Comparison of ENCODE assay signal across 30 cellular contexts in the genomic region with DNA sequence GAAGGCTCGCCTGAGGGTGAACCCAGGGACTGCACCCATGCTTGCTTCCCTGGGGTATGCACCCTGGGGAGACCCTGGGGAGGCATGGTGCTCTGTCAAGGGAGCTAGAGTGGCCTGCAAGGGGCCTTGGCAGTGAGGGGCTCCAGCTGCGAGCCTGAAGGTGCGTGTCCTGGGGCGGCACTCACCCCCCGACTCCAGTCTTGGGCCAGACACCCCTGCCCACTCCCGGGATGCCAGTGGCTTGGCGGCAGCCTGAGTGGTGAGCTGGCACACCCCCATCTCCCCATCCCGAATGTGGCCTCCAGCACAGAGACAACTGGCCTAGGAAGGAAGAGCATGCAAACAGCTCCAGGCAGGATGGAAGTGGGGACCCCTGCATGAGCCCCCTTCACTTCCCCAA. TPM values are rescaled to one million over a fixed set of nuclear protein-coding genes. Genes with fewer than 3 reads are reported as not detected.
A peak's percentile ranks its signal among the peaks of the same experiment; 100 is the strongest.
DNase-seq lines count a peak whose midpoint lies in the region; ATAC-seq and TF ChIP-seq lines count a peak whose summit lies in the region.
"Had no signal": no experiment of that assay in that cellular context is flagged by ENCODE, and none has a peak within 500 bp of the region (broad histone marks: within the 10 kb centered on the region; RNA-seq: fewer than 3 reads in every experiment).

No MANE protein-coding gene starts in this region.

- H3K27ac Mint-ChIP-seq in activated T-cell treated with anti-CD3 and anti-CD28 coated beads, Interleukin-2, amount 50 U/mL, for 24 hours: no peak overlapping the region
- no peak overlapping the region for H3K27ac Mint-ChIP-seq in activated T-helper 1 cell treated with anti-CD3 and anti-CD28 coated beads, Interleukin-12 subunit alpha, Interleukin-12 subunit beta, Interleukin-2, Interleukin-4 antibody, amounts not matched to agents 30 ng/mL and 10 ng/mL and 1 ng/mL, durations not matched to agents 14 hours and 24 hours and 36 hours
- no peak overlapping the region for H3K27ac Mint-ChIP-seq in mesothelial cell of epicardium
- H3K27ac Mint-ChIP-seq in activated CD4-positive, alpha-beta memory T cell treated with anti-CD3 and anti-CD28 coated beads for 36 hours: no peak overlapping the region
- H3K27ac Mint-ChIP-seq: activated CD4-positive, alpha-beta T cell treated with anti-CD3 and anti-CD28 coated beads for 36 hours; CD8-positive, alpha-beta T cell; GM23338; stimulated activated naive CD8-positive, alpha-beta T cell treated with anti-CD3 and anti-CD28 coated beads, Interleukin-15, Interleukin-2, amounts not matched to agents 100 ng/mL and 50 ng/mL, for 24 hours had no signal

- H3K9me3 ChIP-seq in skeletal muscle tissue (ENCODE audit: control insufficient read depth in 3 of 3, low read length in 3 of 3): peaks cover 0 to 2% (median 0%) of the 10 kb centered on the region in 3 donors
- H3K9me3 ChIP-seq: ovary, uterus had no signal

- H3K27me3 ChIP-seq in skeletal muscle tissue (ENCODE audit: control insufficient read depth in 3 of 3, insufficient read depth in 3 of 3, low read length in 3 of 3): no peaks in the 10 kb centered on the region
- H3K27me3 ChIP-seq: esophagus muscularis mucosa, foreskin keratinocyte, MG63, ovary, uterus had no signal

- H3K9ac ChIP-seq in skeletal muscle tissue (ENCODE audit: low read depth in 1 of 3, low read length in 3 of 3): peak overlapping the region in 1 of 3 donors; percentile 16

- no peak overlapping the region for H3K4me3 Mint-ChIP-seq in activated T-cell treated with anti-CD3 and anti-CD28 coated beads, Interleukin-2, amount 50 U/mL, for 24 hours
- peak overlapping the region; percentile 45 for H3K4me3 Mint-ChIP-seq in activated T-helper 1 cell treated with anti-CD3 and anti-CD28 coated beads, Interleukin-12 subunit alpha, Interleukin-12 subunit beta, Interleukin-2, Interleukin-4 antibody, amounts not matched to agents 30 ng/mL and 10 ng/mL and 1 ng/mL, durations not matched to agents 14 hours and 24 hours and 36 hours
- H3K4me3 Mint-ChIP-seq in mesothelial cell of epicardium: peak overlapping the region; percentile 70
- no peak overlapping the region for H3K4me3 Mint-ChIP-seq in activated CD4-positive, alpha-beta memory T cell treated with anti-CD3 and anti-CD28 coated beads for 36 hours
- H3K4me3 Mint-ChIP-seq: activated CD4-positive, alpha-beta T cell treated with anti-CD3 and anti-CD28 coated beads for 36 hours; activated naive CD8-positive, alpha-beta T cell treated with anti-CD3 and anti-CD28 coated beads, Interleukin-2, amount 50 U/mL, for 24 hours; stimulated activated naive CD8-positive, alpha-beta T cell treated with anti-CD3 and anti-CD28 coated beads, Interleukin-15, Interleukin-2, amounts not matched to agents 100 ng/mL and 50 ng/mL, for 24 hours had no signal

- H3K27ac ChIP-seq in skeletal muscle tissue (ENCODE audit: low read depth, low read length): peak overlapping the region; percentile 60
- H3K27ac ChIP-seq: foreskin keratinocyte, ovary, uterus had no signal

- no peaks in the 10 kb centered on the region for H3K9me3 Mint-ChIP-seq in activated T-cell treated with anti-CD3 and anti-CD28 coated beads, Interleukin-2, amount 50 U/mL, for 24 hours
- H3K9me3 Mint-ChIP-seq in activated T-helper 1 cell treated with anti-CD3 and anti-CD28 coated beads, Interleukin-12 subunit alpha, Interleukin-12 subunit beta, Interleukin-2, Interleukin-4 antibody, amounts not matched to agents 30 ng/mL and 10 ng/mL and 1 ng/mL, durations not matched to agents 14 hours and 24 hours and 36 hours: peaks cover 8% of the 10 kb centered on the region
- peaks cover 8% of the 10 kb centered on the region for H3K9me3 Mint-ChIP-seq in mesothelial cell of epicardium
- H3K9me3 Mint-ChIP-seq in activated CD4-positive, alpha-beta memory T cell treated with anti-CD3 and anti-CD28 coated beads for 36 hours: peaks cover 8% of the 10 kb centered on the region
- H3K9me3 Mint-ChIP-seq: activated naive CD8-positive, alpha-beta T cell treated with anti-CD3 and anti-CD28 coated beads, Interleukin-2, amount 50 U/mL, for 24 hours; CD8-positive, alpha-beta T cell had no signal

- no peaks in the 10 kb centered on the region for H3K27me3 Mint-ChIP-seq in activated T-cell treated with anti-CD3 and anti-CD28 coated beads, Interleukin-2, amount 50 U/mL, for 24 hours
- H3K27me3 Mint-ChIP-seq in activated T-helper 1 cell treated with anti-CD3 and anti-CD28 coated beads, Interleukin-12 subunit alpha, Interleukin-12 subunit beta, Interleukin-2, Interleukin-4 antibody, amounts not matched to agents 30 ng/mL and 10 ng/mL and 1 ng/mL, durations not matched to agents 14 hours and 24 hours and 36 hours (ENCODE audit: insufficient read depth): no peaks in the 10 kb centered on the region
- no peaks in the 10 kb centered on the region for H3K27me3 Mint-ChIP-seq in mesothelial cell of epicardium (ENCODE audit: low read depth)
- H3K27me3 Mint-ChIP-seq in activated CD4-positive, alpha-beta memory T cell treated with anti-CD3 and anti-CD28 coated beads for 36 hours: no peaks in the 10 kb centered on the region
- H3K27me3 Mint-ChIP-seq: activated CD4-positive, alpha-beta T cell treated with anti-CD3 and anti-CD28 coated beads for 36 hours; naive thymus-derived CD8-positive, alpha-beta T cell had no signal

- H3K4me3 ChIP-seq in skeletal muscle tissue (ENCODE audit: low read length in 3 of 3): no peak overlapping the region
- H3K4me3 ChIP-seq: esophagus muscularis mucosa, GM23338, MG63, ovary, uterus had no signal

- no peak for TF ChIP-seq CTCF in mesothelial cell of epicardium (IDR thresholded peaks at IDR 0.05; ENCODE audit: unreplicated experiment)

- POLR2A ChIA-PET in activated CD4-positive, alpha-beta memory T cell treated with anti-CD3 and anti-CD28 coated beads for 36 hours (lab: Charles Lee): interaction anchor here (1.2 to 1.6 kb wide), 2 partner anchors 12 to 14 kb away, joined by 5 read pairs; a partner anchor contains a TSS

- H3K4me1 ChIP-seq in skeletal muscle tissue (ENCODE audit: control insufficient read depth in 3 of 3, insufficient read depth in 3 of 3, low read length in 3 of 3): peaks cover 9 to 35% (median 19%) of the 10 kb centered on the region in 3 donors
- H3K4me1 ChIP-seq: foreskin keratinocyte had no signal

- DNase-seq in activated T-cell treated with anti-CD3 and anti-CD28 coated beads, Interleukin-2, amount 50 U/mL, for 24 hours: peak; percentile 25
- no peak for DNase-seq in activated T-cell treated with anti-CD3 and anti-CD28 coated beads, Interleukin-2, amount 50 U/mL, for 1 hour
- no peak for DNase-seq in activated T-helper 1 cell treated with anti-CD3 and anti-CD28 coated beads, Interleukin-12 subunit alpha, Interleukin-12 subunit beta, Interleukin-2, Interleukin-4 antibody, amounts not matched to agents 30 ng/mL and 10 ng/mL and 1 ng/mL, durations not matched to agents 14 hours and 24 hours and 36 hours (ENCODE audit: low spot score)
- no peak for DNase-seq in mesothelial cell of epicardium (ENCODE audit: low spot score in 2 of 2, unreplicated experiment in 2 of 2)
- no peak for DNase-seq in activated CD4-positive, alpha-beta memory T cell treated with anti-CD3 and anti-CD28 coated beads for 36 hours
- no peak for DNase-seq in NCI-H345 (lab: John Stamatoyannopoulos, UW)
- DNase-seq: activated CD4-positive, alpha-beta T cell treated with anti-CD3 and anti-CD28 coated beads for 36 hours; activated gamma-delta T cell; activated naive CD8-positive, alpha-beta T cell treated with anti-CD3 and anti-CD28 coated beads, Interleukin-2, amount 50 U/mL, for 24 hours; CD8-positive, alpha-beta T cell; central memory CD4-positive, alpha-beta T cell; foreskin keratinocyte; KBM-7; left ventricle myocardium superior; MG63; naive thymus-derived CD8-positive, alpha-beta T cell; NCI-H1105 treated with DMSO at 0.1 percent for 48 hours; NCI-H187 treated with DMSO at 0.1 percent for 48 hours; NCI-H2171 treated with DMSO at 0.1 percent for 48 hours; NCI-H510A treated with DMSO at 0.1 percent for 48 hours; ovary; retina; RPMI8226; stimulated activated CD8-positive, alpha-beta memory T cell treated with anti-CD3 and anti-CD28 coated beads, Interleukin-4, amount 100 ng/mL, for 48 hours; uterus had no signal

- ATAC-seq in HG02970 (IDR thresholded peaks at IDR 0.05; ENCODE audit: low FRiP score, unreplicated experiment): no peak
- ATAC-seq: activated CD4-positive, alpha-beta T cell treated with anti-CD3 and anti-CD28 coated beads for 36 hours; activated naive CD8-positive, alpha-beta T cell treated with anti-CD3 and anti-CD28 coated beads, Interleukin-2, amount 50 U/mL, for 24 hours; CD8-positive, alpha-beta T cell; foreskin keratinocyte; GM23338; left ventricle myocardium superior; naive thymus-derived CD8-positive, alpha-beta T cell had no signal

- CTCF ChIA-PET in activated CD4-positive, alpha-beta memory T cell treated with anti-CD3 and anti-CD28 coated beads for 36 hours (lab: Charles Lee): interaction anchor here (0.9 to 2.6 kb wide), 4 partner anchors 12 to 22 kb away, joined by 3 to 9 read pairs (median 4); a partner anchor contains a TSS

- intact Hi-C loops in activated T-helper 1 cell treated with anti-CD3 and anti-CD28 coated beads, Interleukin-12 subunit alpha, Interleukin-12 subunit beta, Interleukin-2, Interleukin-4 antibody, amounts not matched to agents 30 ng/mL and 10 ng/mL and 1 ng/mL, durations not matched to agents 14 hours and 24 hours and 36 hours (cut with micrococcal nuclease): loop anchor here (5.0 kb wide), 3 partner anchors 388 to 827 kb away; a partner anchor contains a TSS
- intact Hi-C loops in activated CD4-positive, alpha-beta memory T cell treated with anti-CD3 and anti-CD28 coated beads for 36 hours (cut with micrococcal nuclease): loop anchor here (5.0 kb wide), 2 partner anchors 112 to 267 kb away; no protein-coding TSS in a partner anchor

- H3K4me1 Mint-ChIP-seq in activated T-cell treated with anti-CD3 and anti-CD28 coated beads, Interleukin-2, amount 50 U/mL, for 24 hours (ENCODE audit: low read depth): peaks cover 30% of the 10 kb centered on the region
- H3K4me1 Mint-ChIP-seq in activated T-helper 1 cell treated with anti-CD3 and anti-CD28 coated beads, Interleukin-12 subunit alpha, Interleukin-12 subunit beta, Interleukin-2, Interleukin-4 antibody, amounts not matched to agents 30 ng/mL and 10 ng/mL and 1 ng/mL, durations not matched to agents 14 hours and 24 hours and 36 hours (ENCODE audit: low read depth): peaks cover 17% of the 10 kb centered on the region
- peaks cover 4% of the 10 kb centered on the region for H3K4me1 Mint-ChIP-seq in mesothelial cell of epicardium
- peaks cover 14% of the 10 kb centered on the region for H3K4me1 Mint-ChIP-seq in activated CD4-positive, alpha-beta memory T cell treated with anti-CD3 and anti-CD28 coated beads for 36 hours (ENCODE audit: low read depth)

- H3K36me3 Mint-ChIP-seq in activated T-cell treated with anti-CD3 and anti-CD28 coated beads, Interleukin-2, amount 50 U/mL, for 24 hours (ENCODE audit: low read depth): peaks cover 42% of the 10 kb centered on the region
- peaks cover 16% of the 10 kb centered on the region for H3K36me3 Mint-ChIP-seq in activated T-helper 1 cell treated with anti-CD3 and anti-CD28 coated beads, Interleukin-12 subunit alpha, Interleukin-12 subunit beta, Interleukin-2, Interleukin-4 antibody, amounts not matched to agents 30 ng/mL and 10 ng/mL and 1 ng/mL, durations not matched to agents 14 hours and 24 hours and 36 hours (ENCODE audit: low read depth)
- peaks cover 14% of the 10 kb centered on the region for H3K36me3 Mint-ChIP-seq in mesothelial cell of epicardium
- peaks cover 5% of the 10 kb centered on the region for H3K36me3 Mint-ChIP-seq in activated CD4-positive, alpha-beta memory T cell treated with anti-CD3 and anti-CD28 coated beads for 36 hours

- peaks cover 10 to 24% (median 21%) of the 10 kb centered on the region in 3 donors for H3K36me3 ChIP-seq in skeletal muscle tissue (ENCODE audit: control insufficient read depth in 3 of 3, insufficient read depth in 3 of 3, low read length in 3 of 3)
- H3K36me3 ChIP-seq: ovary, uterus had no signal

RNA-seq across cellular contexts. Expression of a gene that starts 2.6 kb away (rescaled TPM):
- total RNA-seq in activated T-helper 1 cell treated with anti-CD3 and anti-CD28 coated beads, Interleukin-12 subunit alpha, Interleukin-12 subunit beta, Interleukin-2, Interleukin-4 antibody, amounts not matched to agents 30 ng/mL and 10 ng/mL and 1 ng/mL, durations not matched to agents 14 hours and 24 hours and 36 hours: 86.9 and 88.6 TPM in 2 replicates
- total RNA-seq in mesothelial cell of epicardium (82.2 to 84.5 TPM (median 83.9 TPM) in 3 replicates), skeletal muscle tissue (28.7 TPM)
- total RNA-seq in activated CD4-positive, alpha-beta memory T cell treated with anti-CD3 and anti-CD28 coated beads for 36 hours: 10 to 100 TPM; 77.2 to 77.6 TPM

RNA-seq across cellular contexts. Expression of a gene that starts 13.6 kb away (rescaled TPM):
- total RNA-seq in activated T-helper 1 cell treated with anti-CD3 and anti-CD28 coated beads, Interleukin-12 subunit alpha, Interleukin-12 subunit beta, Interleukin-2, Interleukin-4 antibody, amounts not matched to agents 30 ng/mL and 10 ng/mL and 1 ng/mL, durations not matched to agents 14 hours and 24 hours and 36 hours: 137 and 151 TPM in 2 replicates
- total RNA-seq in mesothelial cell of epicardium (95.4 to 102 TPM (median 97.2 TPM) in 3 replicates), skeletal muscle tissue (60.5 TPM)
- total RNA-seq in activated CD4-positive, alpha-beta memory T cell treated with anti-CD3 and anti-CD28 coated beads for 36 hours: 10 to 100 TPM; 87.6 to 96.0 TPM

RNA-seq across cellular contexts. Expression of a gene that starts 58.3 kb away (rescaled TPM):
- 46.7 and 48.7 TPM in 2 replicates for total RNA-seq in activated T-helper 1 cell treated with anti-CD3 and anti-CD28 coated beads, Interleukin-12 subunit alpha, Interleukin-12 subunit beta, Interleukin-2, Interleukin-4 antibody, amounts not matched to agents 30 ng/mL and 10 ng/mL and 1 ng/mL, durations not matched to agents 14 hours and 24 hours and 36 hours
- total RNA-seq in mesothelial cell of epicardium: 200 to 205 TPM (median 204 TPM) in 3 replicates
- 98.1 TPM for total RNA-seq in skeletal muscle tissue
- 10 to 100 TPM; 43.0 to 44.4 TPM for total RNA-seq in activated CD4-positive, alpha-beta memory T cell treated with anti-CD3 and anti-CD28 coated beads for 36 hours

Comparison
In these comparisons a context has a peak if more than half of its experiments do, and no peak if none do; other contexts are left out.
1. H3K4me3 Mint-ChIP-seq: peak in activated T-helper 1 cell treated with anti-CD3 and anti-CD28 coated beads, Interleukin-12 subunit alpha, Interleukin-12 subunit beta, Interleukin-2, Interleukin-4 antibody, amounts not matched to agents 30 ng/mL and 10 ng/mL and 1 ng/mL, durations not matched to agents 14 hours and 24 hours and 36 hours (single experiment) and mesothelial cell of epicardium (single experiment); none in activated T-cell treated with anti-CD3 and anti-CD28 coated beads, Interleukin-2, amount 50 U/mL, for 24 hours (single experiment) and activated CD4-positive, alpha-beta memory T cell treated with anti-CD3 and anti-CD28 coated beads for 36 hours (single experiment).